Comparison of ENCODE assay signal across 11 cellular contexts in genomic region chr3:134846943-134847342, GRCh38. TPM values are rescaled to one million over a fixed set of nuclear protein-coding genes. Genes with fewer than 3 reads are reported as not detected.
A peak's percentile ranks its signal among the peaks of the same experiment; 100 is the strongest.
DNase-seq lines count a peak whose midpoint lies in the region; ATAC-seq and TF ChIP-seq lines count a peak whose summit lies in the region.
"Had no signal": no experiment of that assay in that cellular context is flagged by ENCODE, and none has a peak within 500 bp of the region (broad histone marks: within the 10 kb centered on the region; RNA-seq: fewer than 3 reads in every experiment).

No MANE protein-coding gene starts in this region.

- H3K36me3 Mint-ChIP-seq in activated naive CD4-positive, alpha-beta T cell treated with anti-CD3 and anti-CD28 coated beads, Interleukin-2, amount 50 U/mL, for 72 hours = no peaks in the 10 kb centered on the region

- no peaks in the 10 kb centered on the region for H3K9me3 ChIP-seq in lower lobe of right lung

- DNase-seq in BJ (ENCODE audit: low read depth) (peak; percentile 84), cerebellar cortex (ENCODE audit: low spot score) (peak; percentile 50), lower lobe of right lung (no peak), SHP77 (lab: John Stamatoyannopoulos, UW) (no peak), NCI-H1694 (lab: John Stamatoyannopoulos, UW) (no peak), HuH-7.5 (ENCODE audit: low spot score) (no peak)
- DNase-seq in activated naive CD4-positive, alpha-beta T cell treated with anti-CD3 and anti-CD28 coated beads, Interleukin-2, amount 50 U/mL, for 72 hours (ENCODE audit: low spot score in 2 of 2) = no peak
- DNase-seq: H7 had no signal

- H3K4me3 ChIP-seq in BJ (ENCODE audit: low read depth, low read length) = no peak overlapping the region
- no peak overlapping the region for H3K4me3 ChIP-seq in lower lobe of right lung
- H3K4me3 ChIP-seq: SK-N-MC had no signal

- CTCF ChIA-PET in BJ (lab: Yijun Ruan, JAX) = interaction anchor here (1.7 kb wide), 1 partner anchor 11 kb away, joined by 5 read pairs; no protein-coding TSS in a partner anchor

- no peak for TF ChIP-seq CTCF in BJ (IDR thresholded peaks at IDR 0.05; ENCODE audit: insufficient read depth, low read depth, low read length)
- no peak for TF ChIP-seq CTCF in lower lobe of right lung (IDR thresholded peaks at IDR 0.05)

- POLR2A ChIA-PET in BJ (lab: Charles Lee) = no interaction called here

- no peaks in the 10 kb centered on the region for H3K4me1 ChIP-seq in lower lobe of right lung

- intact Hi-C loops in lower lobe of right lung (cut with DNase I) = no loop called here

- no peak for TF ChIP-seq EP300 in Ishikawa (IDR thresholded peaks at IDR 0.05; ENCODE audit: borderline replicate concordance)

- peaks cover 0 to 15% of the 10 kb centered on the region in 2 donors for H3K9me3 Mint-ChIP-seq in activated naive CD4-positive, alpha-beta T cell treated with anti-CD3 and anti-CD28 coated beads, Interleukin-2, amount 50 U/mL, for 72 hours

- H3K27ac ChIP-seq in lower lobe of right lung = no peak overlapping the region
- H3K27ac ChIP-seq: KMS-11, SK-N-MC had no signal

- H3K27ac Mint-ChIP-seq in activated naive CD4-positive, alpha-beta T cell treated with anti-CD3 and anti-CD28 coated beads, Interleukin-2, amount 50 U/mL, for 72 hours = no peak overlapping the region

- H3K36me3 ChIP-seq in BJ (ENCODE audit: control insufficient read depth, insufficient read depth, low read length) (no peaks in the 10 kb centered on the region), lower lobe of right lung (no peaks in the 10 kb centered on the region)

- peak; percentile 37 to 50 for ATAC-seq in lower lobe of right lung
- no peak for ATAC-seq in activated naive CD4-positive, alpha-beta T cell treated with anti-CD3 and anti-CD28 coated beads, Interleukin-2, amount 50 U/mL, for 72 hours

- TF ChIP-seq RAD21 in Ishikawa (IDR thresholded peaks at IDR 0.05; ENCODE audit: low read depth) = no peak

- H3K27me3 ChIP-seq in BJ (ENCODE audit: control insufficient read depth, insufficient read depth, low read length) (no peaks in the 10 kb centered on the region), lower lobe of right lung (ENCODE audit: low read depth) (no peaks in the 10 kb centered on the region)

TF ChIP-seq in Ishikawa, 13 proteins besides CTCF, POLR2A, EP300 and RAD21:
- TF ChIP-seq REST (IDR thresholded peaks at IDR 0.05; ENCODE audit: low read depth) (peak; percentile 61), TCF12 (IDR thresholded peaks at IDR 0.05; ENCODE audit: low read depth) (no peak)

RNA-seq across cellular contexts. Expression of gene EPHB1, which starts 51.9 kb away (rescaled TPM):
- 0.36 and 0.50 TPM in 2 replicates for polyA plus RNA-seq in BJ (2011; rRNA removed)
- 0.81 and 2.2 TPM in 2 replicates for polyA minus RNA-seq in BJ (2011; rRNA and poly(A)+ RNA removed)
- 3.0 TPM for total RNA-seq in lower lobe of right lung
- under 1 TPM in 1 of 2 donors, not detected in 1; 0.60 TPM for total RNA-seq in activated naive CD4-positive, alpha-beta T cell treated with anti-CD3 and anti-CD28 coated beads, Interleukin-2, amount 50 U/mL, for 72 hours

Comparison
In these comparisons a context has a peak if more than half of its experiments do, and no peak if none do; other contexts are left out.
1. DNase-seq: peak in BJ (single experiment) and cerebellar cortex (single experiment); none in lower lobe of right lung (single experiment), SHP77 (0 of 2), activated naive CD4-positive, alpha-beta T cell treated with anti-CD3 and anti-CD28 coated beads, Interleukin-2, amount 50 U/mL, for 72 hours (0 of 2), NCI-H1694 (single experiment) and HuH-7.5 (single experiment).
2. ATAC-seq: peak in lower lobe of right lung (2 of 2); none in activated naive CD4-positive, alpha-beta T cell treated with anti-CD3 and anti-CD28 coated beads, Interleukin-2, amount 50 U/mL, for 72 hours (0 of 2).